In the genomic region with DNA sequence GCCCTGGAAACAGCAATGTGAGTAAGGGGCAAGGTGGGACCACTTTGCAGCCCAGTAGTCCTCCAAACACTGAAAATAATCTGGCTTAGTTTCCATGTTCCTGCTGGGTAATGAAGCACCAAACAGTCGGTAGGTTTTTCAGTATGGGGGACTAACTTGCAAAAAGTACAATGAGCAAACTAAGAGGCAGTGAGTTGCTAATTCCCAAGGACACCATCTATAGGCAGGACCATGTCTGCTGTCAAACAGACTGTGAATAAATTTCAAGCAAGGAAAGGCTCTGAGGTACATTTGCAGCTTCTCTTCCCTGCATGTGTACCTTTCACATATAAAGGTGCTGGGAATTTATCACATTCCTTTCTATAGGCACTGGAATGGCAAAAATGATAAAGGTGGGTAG, we compare ENCODE assay signal across 17 cellular contexts.
"Had no signal": no experiment of that assay in that cellular context is flagged by ENCODE, and none has a peak within 500 bp of the region (broad histone marks: within the 10 kb centered on the region; RNA-seq: fewer than 3 reads in every experiment).

No MANE protein-coding gene starts in this region.

- ATAC-seq: effector memory CD8-positive, alpha-beta T cell; gastrocnemius medialis; left colon; mucosa of descending colon; naive thymus-derived CD8-positive, alpha-beta T cell; pancreas; right cardiac atrium; stimulated activated effector memory CD8-positive, alpha-beta T cell treated with anti-CD3 and anti-CD28 coated beads, Interleukin-12 subunit alpha, Interleukin-12 subunit beta, amount 100 ng/mL, for 72 hours; stimulated activated naive CD8-positive, alpha-beta T cell treated with anti-CD3 and anti-CD28 coated beads, Interleukin-15, Interleukin-2, amounts not matched to agents 100 U/mL and 50 U/mL, for 24 hours had no signal

- H3K27ac ChIP-seq: epithelial cell of prostate, esophagus muscularis mucosa, gastrocnemius medialis, pancreas, testis, tibial nerve had no signal

- H3K9me3 ChIP-seq: esophagus muscularis mucosa, gastrocnemius medialis, mucosa of descending colon, pancreas, testis, tibial nerve had no signal

- H3K36me3 ChIP-seq: esophagus muscularis mucosa, gastrocnemius medialis, pancreas, tibial nerve had no signal

- H3K27me3 ChIP-seq: esophagus muscularis mucosa, gastrocnemius medialis, pancreas, testis, tibial nerve had no signal

- DNase-seq: effector memory CD8-positive, alpha-beta T cell; gastrocnemius medialis; left colon; mucosa of descending colon; naive thymus-derived CD8-positive, alpha-beta T cell; nucleus accumbens; pancreas; right cardiac atrium; small intestine; stimulated activated CD4-positive, alpha-beta T cell treated with anti-CD3 and anti-CD28 coated beads, Interleukin-2, amount 100 ng/mL, for 48 hours; stimulated activated CD8-positive, alpha-beta memory T cell treated with anti-CD3 and anti-CD28 coated beads, Interleukin-4, amount 100 ng/mL, for 48 hours; stimulated activated naive CD8-positive, alpha-beta T cell treated with anti-CD3 and anti-CD28 coated beads, Interleukin-15, Interleukin-2, amounts not matched to agents 100 U/mL and 50 U/mL, for 24 hours; testis had no signal

- H3K4me3 ChIP-seq: esophagus muscularis mucosa, gastrocnemius medialis, mucosa of descending colon, pancreas, testis, tibial nerve had no signal

- H3K4me1 ChIP-seq: esophagus muscularis mucosa, pancreas, testis, tibial nerve had no signal
